Comparison of ENCODE assay signal across 18 cellular contexts in the genomic region with DNA sequence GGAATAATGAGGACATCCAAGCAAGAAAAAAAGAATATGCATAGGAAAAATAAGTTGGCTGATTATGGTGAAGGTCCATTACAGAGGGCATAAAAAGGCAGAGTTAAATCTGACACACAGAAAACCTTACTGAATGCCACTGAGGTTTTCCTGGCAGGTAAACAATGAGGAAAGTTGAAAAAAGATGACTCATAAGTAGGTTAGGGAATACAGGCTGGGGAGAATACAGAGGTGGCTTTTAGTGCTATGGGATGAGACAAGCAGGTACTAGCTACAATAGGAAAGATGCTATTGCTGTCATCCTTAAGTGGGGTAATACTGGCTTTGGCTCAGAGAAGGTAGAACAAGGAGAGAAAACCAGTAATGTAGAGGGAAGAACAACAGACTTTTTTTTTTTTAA. TPM values are rescaled to one million over a fixed set of nuclear protein-coding genes. Genes with fewer than 3 reads are reported as not detected.
DNase-seq lines count a peak whose midpoint lies in the region; ATAC-seq, FAIRE-seq and TF ChIP-seq lines count a peak whose summit lies in the region.
"Had no signal": no experiment of that assay in that cellular context is flagged by ENCODE, and none has a peak within 500 bp of the region (broad histone marks: within the 10 kb centered on the region; RNA-seq: fewer than 3 reads in every experiment).

No MANE protein-coding gene starts in this region.

- CTCF ChIA-PET in SK-N-SH (lab: Yijun Ruan, JAX): interaction anchor here (0.6 kb wide), 1 partner anchor 158 kb away, joined by 3 read pairs; no protein-coding TSS in a partner anchor

- no peak overlapping the region for H3K27ac Mint-ChIP-seq in activated naive CD8-positive, alpha-beta T cell treated with anti-CD3 and anti-CD28 coated beads, Interleukin-2, amount 50 U/mL, for 24 hours
- H3K27ac Mint-ChIP-seq: activated CD8-positive, alpha-beta memory T cell treated with anti-CD3 and anti-CD28 coated beads, Interleukin-2, amount 10 ng/mL, durations not matched to agents 7 days and 5 days; HFFc6; stimulated activated naive CD8-positive, alpha-beta T cell treated with anti-CD3 and anti-CD28 coated beads, Interleukin-15, amount 100 ng/mL, for 72 hours had no signal

- no peak for TF ChIP-seq RAD21 in SK-N-SH (IDR thresholded peaks at IDR 0.05; ENCODE audit: low read length)

- no peaks in the 10 kb centered on the region for H3K79me2 ChIP-seq in SK-N-SH (ENCODE audit: insufficient read depth)
- H3K79me2 ChIP-seq: parathyroid adenoma had no signal

- TF ChIP-seq CTCF in SK-N-SH (IDR thresholded peaks at IDR 0.05) (no peak), fibroblast of pulmonary artery (IDR thresholded peaks at IDR 0.05; ENCODE audit: low read length, missing control alignments) (no peak), pancreas (IDR thresholded peaks at IDR 0.05) (no peak)

- no peak overlapping the region for H2AFZ ChIP-seq in SK-N-SH (ENCODE audit: low read depth)
- H2AFZ ChIP-seq: parathyroid adenoma had no signal

- POLR2A ChIA-PET in SK-N-SH (lab: Yijun Ruan, JAX): no interaction called here

- peaks cover 0 to 21% of the 10 kb centered on the region in 2 experiments; a peak in 2 of 4 replicates for H3K4me1 ChIP-seq in SK-N-SH (ENCODE audit: control insufficient read depth in 1 of 2, insufficient read depth in 2 of 2, low read depth in 1 of 2, low read length in 1 of 2)
- H3K4me1 ChIP-seq in pancreas: peaks cover 8 to 13% (median 10%) of the 10 kb centered on the region in 3 donors
- H3K4me1 ChIP-seq: parathyroid adenoma, Peyer's patch had no signal

- H4K20me1 ChIP-seq in SK-N-SH (ENCODE audit: insufficient read depth): no peaks in the 10 kb centered on the region

- no peaks in the 10 kb centered on the region for H3K36me3 ChIP-seq in SK-N-SH (replicated peaks in 1 of 2; ENCODE audit: control insufficient read depth in 1 of 2, insufficient read depth in 2 of 2, low read length in 1 of 2)
- no peaks in the 10 kb centered on the region for H3K36me3 ChIP-seq in pancreas
- H3K36me3 ChIP-seq: Peyer's patch, WERI-Rb-1 had no signal

- no peaks in the 10 kb centered on the region for H3K27me3 Mint-ChIP-seq in activated naive CD8-positive, alpha-beta T cell treated with anti-CD3 and anti-CD28 coated beads, Interleukin-2, amount 50 U/mL, for 24 hours
- H3K27me3 Mint-ChIP-seq: activated CD8-positive, alpha-beta memory T cell treated with anti-CD3 and anti-CD28 coated beads, Interleukin-2, amount 10 ng/mL, durations not matched to agents 7 days and 5 days; stimulated activated naive CD8-positive, alpha-beta T cell treated with anti-CD3 and anti-CD28 coated beads, Interleukin-15, amount 100 ng/mL, for 72 hours had no signal

- H3K9me2 ChIP-seq in SK-N-SH: no peaks in the 10 kb centered on the region

- no peak for TF ChIP-seq EP300 in SK-N-SH (IDR thresholded peaks at IDR 0.05; ENCODE audit: borderline replicate concordance in 1 of 2, low read depth in 1 of 2, low read length in 1 of 2)

- FAIRE-seq in H54 (lab: Jason Lieb, UNC) (peak; percentile 89), pancreas (lab: Jason Lieb, UNC) (no peak)

- H3K9me3 ChIP-seq in SK-N-SH: no peaks in the 10 kb centered on the region
- H3K9me3 ChIP-seq in pancreas: no peaks in the 10 kb centered on the region
- H3K9me3 ChIP-seq: Peyer's patch had no signal

- H3K27me3 ChIP-seq in SK-N-SH (ENCODE audit: insufficient read depth) (no peaks in the 10 kb centered on the region), pancreas (no peaks in the 10 kb centered on the region)
- H3K27me3 ChIP-seq: Peyer's patch had no signal

- no peak overlapping the region for H3K27ac ChIP-seq in SK-N-SH (ENCODE audit: low read depth in 2 of 2, low read length in 1 of 2)
- H3K27ac ChIP-seq in pancreas: no peak overlapping the region
- H3K27ac ChIP-seq: HL-60, parathyroid adenoma, Peyer's patch, WERI-Rb-1 had no signal

- H3F3A ChIP-seq in SK-N-SH (replicated peaks; ENCODE audit: insufficient read depth): peaks cover 21% of the 10 kb centered on the region

- no peak for TF ChIP-seq POLR2A in H54 (IDR thresholded peaks at IDR 0.05; ENCODE audit: low read depth, low read length)

- H3K4me3 Mint-ChIP-seq in activated naive CD8-positive, alpha-beta T cell treated with anti-CD3 and anti-CD28 coated beads, Interleukin-2, amount 50 U/mL, for 24 hours: no peak overlapping the region
- H3K4me3 Mint-ChIP-seq: activated CD8-positive, alpha-beta memory T cell treated with anti-CD3 and anti-CD28 coated beads, Interleukin-2, amount 10 ng/mL, durations not matched to agents 7 days and 5 days; HFFc6; stimulated activated naive CD8-positive, alpha-beta T cell treated with anti-CD3 and anti-CD28 coated beads, Interleukin-15, amount 100 ng/mL, for 72 hours had no signal

- no peak overlapping the region for H3K9ac ChIP-seq in SK-N-SH
- H3K9ac ChIP-seq: parathyroid adenoma had no signal

- ATAC-seq in pancreas (peak in 3 of 4 donors; percentile 57 to 66 (median 65)), HG03139 (IDR thresholded peaks at IDR 0.05; ENCODE audit: unreplicated experiment) (no peak)
- no peak for ATAC-seq in activated naive CD8-positive, alpha-beta T cell treated with anti-CD3 and anti-CD28 coated beads, Interleukin-2, amount 50 U/mL, for 24 hours
- ATAC-seq: activated CD8-positive, alpha-beta memory T cell treated with anti-CD3 and anti-CD28 coated beads, Interleukin-2, amount 10 ng/mL, durations not matched to agents 7 days and 5 days; stimulated activated naive CD8-positive, alpha-beta T cell treated with anti-CD3 and anti-CD28 coated beads, Interleukin-15, amount 100 ng/mL, for 72 hours had no signal

- H3K36me3 Mint-ChIP-seq in activated naive CD8-positive, alpha-beta T cell treated with anti-CD3 and anti-CD28 coated beads, Interleukin-2, amount 50 U/mL, for 24 hours (ENCODE audit: low read depth): peaks cover 3% of the 10 kb centered on the region

- H3K9me3 Mint-ChIP-seq in activated naive CD8-positive, alpha-beta T cell treated with anti-CD3 and anti-CD28 coated beads, Interleukin-2, amount 50 U/mL, for 24 hours: no peaks in the 10 kb centered on the region
- H3K9me3 Mint-ChIP-seq: HFFc6; stimulated activated naive CD8-positive, alpha-beta T cell treated with anti-CD3 and anti-CD28 coated beads, Interleukin-15, amount 100 ng/mL, for 72 hours had no signal

- intact Hi-C loops in pancreas (cut with DNase I): no loop called here

- no peaks in the 10 kb centered on the region for H3K4me1 Mint-ChIP-seq in activated naive CD8-positive, alpha-beta T cell treated with anti-CD3 and anti-CD28 coated beads, Interleukin-2, amount 50 U/mL, for 24 hours

- no peak overlapping the region for H3K4me2 ChIP-seq in SK-N-SH

- no peak overlapping the region for H3K4me3 ChIP-seq in SK-N-SH (ENCODE audit: low read depth in 2 of 2, low read length in 1 of 2)
- H3K4me3 ChIP-seq in fibroblast of pulmonary artery (replicated peaks; ENCODE audit: low read depth, low read length): no peak overlapping the region
- no peak overlapping the region for H3K4me3 ChIP-seq in pancreas
- H3K4me3 ChIP-seq: Peyer's patch had no signal

- no peak for DNase-seq in H54 (ENCODE audit: insufficient read length, low spot score)
- DNase-seq in SK-N-SH: no peak
- DNase-seq in fibroblast of pulmonary artery (ENCODE audit: low read depth): peak; percentile 6
- DNase-seq in pancreas: no peak
- DNase-seq in NCI-H524 treated with DMSO at 0.1 percent for 48 hours (lab: John Stamatoyannopoulos, UW): no peak
- DNase-seq in activated naive CD8-positive, alpha-beta T cell treated with anti-CD3 and anti-CD28 coated beads, Interleukin-2, amount 50 U/mL, for 24 hours: no peak
- DNase-seq: activated CD8-positive, alpha-beta memory T cell treated with anti-CD3 and anti-CD28 coated beads, Interleukin-2, amount 10 ng/mL, durations not matched to agents 7 days and 5 days; C1 segment of cervical spinal cord; HFFc6; islet precursor cell; NCI-H1694; NCI-H524; Peyer's patch; stimulated activated naive CD8-positive, alpha-beta T cell treated with anti-CD3 and anti-CD28 coated beads, Interleukin-15, amount 100 ng/mL, for 72 hours; WERI-Rb-1 had no signal

TF ChIP-seq in SK-N-SH, 30 proteins besides CTCF, POLR2A, EP300 and RAD21:
- TF ChIP-seq FOSL2 (IDR thresholded peaks at IDR 0.05; ENCODE audit: borderline replicate concordance, low read depth): peak; percentile 17; the same call in 1 of the 2 replicates
- no peak for TF ChIP-seq RFX5 (IDR thresholded peaks at IDR 0.05; ENCODE audit: low read length)

RNA-seq across cellular contexts. Expression of a gene that starts 44.7 kb away (rescaled TPM):
- polyA plus RNA-seq in SK-N-SH (2012; rRNA removed) (26.3 and 34.6 TPM in 2 replicates), pancreas (10 to 100 TPM; 24.4 to 25.4 TPM)
- 32.4 and 44.5 TPM in 2 replicates for polyA plus RNA-seq in SK-N-SH (2012; cell fraction: cytosol; rRNA removed)
- 42.6 and 68.2 TPM in 2 replicates for polyA plus RNA-seq in SK-N-SH (2012; cell fraction: nucleus; rRNA removed)
- 10 to 100 TPM in 3 of 6 donors, 1 to 10 TPM in 3; 5.0 to 13.6 (median 9.6) TPM for total RNA-seq in pancreas

Comparison
In these comparisons a context has a peak if more than half of its experiments do, and no peak if none do; other contexts are left out.
1. ATAC-seq: peak in pancreas (3 of 4); none in activated naive CD8-positive, alpha-beta T cell treated with anti-CD3 and anti-CD28 coated beads, Interleukin-2, amount 50 U/mL, for 24 hours (single experiment) and HG03139 (single experiment).